1 cellular context compared by ENCODE assay signal in the genomic region with DNA sequence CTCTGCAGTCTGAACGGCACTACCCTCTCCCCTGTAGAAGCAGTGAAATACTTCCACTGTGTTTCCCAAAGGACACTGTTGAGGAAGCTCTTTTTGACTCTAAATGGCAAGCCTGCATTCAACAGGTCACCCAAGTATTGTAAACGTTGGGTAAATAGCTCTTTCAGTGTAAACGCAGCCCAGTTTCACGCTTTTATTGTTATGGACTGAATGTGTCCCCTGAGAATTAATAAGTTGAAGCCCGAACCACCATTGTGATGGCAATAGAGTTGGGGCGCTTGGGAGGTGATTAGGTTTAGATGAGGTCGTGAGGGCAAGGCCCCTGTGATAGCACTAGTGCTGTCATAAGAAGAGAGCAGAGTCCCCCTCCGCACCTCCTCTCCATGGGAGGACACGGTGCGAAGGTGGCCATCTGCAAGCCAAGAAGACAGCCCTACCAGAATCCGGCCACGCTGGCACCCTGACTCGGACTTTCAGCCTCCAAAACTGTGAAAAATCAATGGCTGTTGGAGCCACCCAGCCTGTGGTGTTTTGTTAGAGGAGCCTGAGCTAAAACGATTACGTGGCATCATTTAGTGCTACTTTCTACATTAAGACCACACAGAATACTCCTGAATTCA.
TF ChIP-seq lines count a peak whose summit lies in the region.

No MANE protein-coding gene starts in this region.

TF ChIP-seq in HepG2, 621 proteins besides CTCF, POLR2A, EP300 and RAD21 (continued from another document and continues in another):
- TF ChIP-seq, protein P1, sequence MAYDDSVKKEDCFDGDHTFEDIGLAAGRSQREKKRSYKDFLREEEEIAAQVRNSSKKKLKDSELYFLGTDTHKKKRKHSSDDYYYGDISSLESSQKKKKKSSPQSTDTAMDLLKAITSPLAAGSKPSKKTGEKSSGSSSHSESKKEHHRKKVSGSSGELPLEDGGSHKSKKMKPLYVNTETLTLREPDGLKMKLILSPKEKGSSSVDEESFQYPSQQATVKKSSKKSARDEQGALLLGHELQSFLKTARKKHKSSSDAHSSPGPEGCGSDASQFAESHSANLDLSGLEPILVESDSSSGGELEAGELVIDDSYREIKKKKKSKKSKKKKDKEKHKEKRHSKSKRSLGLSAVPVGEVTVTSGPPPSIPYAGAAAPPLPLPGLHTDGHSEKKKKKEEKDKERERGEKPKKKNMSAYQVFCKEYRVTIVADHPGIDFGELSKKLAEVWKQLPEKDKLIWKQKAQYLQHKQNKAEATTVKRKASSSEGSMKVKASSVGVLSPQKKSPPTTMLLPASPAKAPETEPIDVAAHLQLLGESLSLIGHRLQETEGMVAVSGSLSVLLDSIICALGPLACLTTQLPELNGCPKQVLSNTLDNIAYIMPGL (CRISPR knock-in tag; IDR thresholded peaks at IDR 0.05; ENCODE audit: borderline replicate concordance in 1 of 2, low read depth in 1 of 2), result peak in 1 of 2 experiments; percentile 9; a peak in 1 of 4 replicates
- peak; percentile 10; the same call in 1 of the 2 replicates for TF ChIP-seq ZNF674 (CRISPR knock-in tag; IDR thresholded peaks at IDR 0.05; ENCODE audit: low read depth)
- TF ChIP-seq POLR2G (IDR thresholded peaks at IDR 0.05; ENCODE audit: low read depth, low read length), result no peak
- TF ChIP-seq HOXA9 (CRISPR knock-in tag; IDR thresholded peaks at IDR 0.05; ENCODE audit: borderline replicate concordance), result no peak
- no peak for TF ChIP-seq NR2F1 (CRISPR knock-in tag; IDR thresholded peaks at IDR 0.05)
- TF ChIP-seq, protein P2, sequence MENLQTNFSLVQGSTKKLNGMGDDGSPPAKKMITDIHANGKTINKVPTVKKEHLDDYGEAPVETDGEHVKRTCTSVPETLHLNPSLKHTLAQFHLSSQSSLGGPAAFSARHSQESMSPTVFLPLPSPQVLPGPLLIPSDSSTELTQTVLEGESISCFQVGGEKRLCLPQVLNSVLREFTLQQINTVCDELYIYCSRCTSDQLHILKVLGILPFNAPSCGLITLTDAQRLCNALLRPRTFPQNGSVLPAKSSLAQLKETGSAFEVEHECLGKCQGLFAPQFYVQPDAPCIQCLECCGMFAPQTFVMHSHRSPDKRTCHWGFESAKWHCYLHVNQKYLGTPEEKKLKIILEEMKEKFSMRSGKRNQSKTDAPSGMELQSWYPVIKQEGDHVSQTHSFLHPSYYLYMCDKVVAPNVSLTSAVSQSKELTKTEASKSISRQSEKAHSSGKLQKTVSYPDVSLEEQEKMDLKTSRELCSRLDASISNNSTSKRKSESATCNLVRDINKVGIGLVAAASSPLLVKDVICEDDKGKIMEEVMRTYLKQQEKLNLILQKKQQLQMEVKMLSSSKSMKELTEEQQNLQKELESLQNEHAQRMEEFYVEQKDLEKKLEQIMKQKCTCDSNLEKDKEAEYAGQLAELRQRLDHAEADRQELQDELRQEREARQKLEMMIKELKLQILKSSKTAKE (CRISPR knock-in tag; IDR thresholded peaks at IDR 0.05; ENCODE audit: borderline replicate concordance), result no peak
- TF ChIP-seq, protein P3, sequence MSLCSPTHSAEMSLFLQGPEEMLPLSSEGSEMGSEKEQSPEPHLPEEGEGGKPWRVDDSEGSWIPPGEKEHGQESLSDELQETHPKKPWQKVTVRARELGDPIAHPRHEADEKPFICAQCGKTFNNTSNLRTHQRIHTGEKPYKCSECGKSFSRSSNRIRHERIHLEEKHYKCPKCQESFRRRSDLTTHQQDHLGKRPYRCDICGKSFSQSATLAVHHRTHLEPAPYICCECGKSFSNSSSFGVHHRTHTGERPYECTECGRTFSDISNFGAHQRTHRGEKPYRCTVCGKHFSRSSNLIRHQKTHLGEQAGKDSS (CRISPR knock-in tag; IDR thresholded peaks at IDR 0.05; ENCODE audit: borderline replicate concordance, low read depth), result no peak
- TF ChIP-seq, protein P4, sequence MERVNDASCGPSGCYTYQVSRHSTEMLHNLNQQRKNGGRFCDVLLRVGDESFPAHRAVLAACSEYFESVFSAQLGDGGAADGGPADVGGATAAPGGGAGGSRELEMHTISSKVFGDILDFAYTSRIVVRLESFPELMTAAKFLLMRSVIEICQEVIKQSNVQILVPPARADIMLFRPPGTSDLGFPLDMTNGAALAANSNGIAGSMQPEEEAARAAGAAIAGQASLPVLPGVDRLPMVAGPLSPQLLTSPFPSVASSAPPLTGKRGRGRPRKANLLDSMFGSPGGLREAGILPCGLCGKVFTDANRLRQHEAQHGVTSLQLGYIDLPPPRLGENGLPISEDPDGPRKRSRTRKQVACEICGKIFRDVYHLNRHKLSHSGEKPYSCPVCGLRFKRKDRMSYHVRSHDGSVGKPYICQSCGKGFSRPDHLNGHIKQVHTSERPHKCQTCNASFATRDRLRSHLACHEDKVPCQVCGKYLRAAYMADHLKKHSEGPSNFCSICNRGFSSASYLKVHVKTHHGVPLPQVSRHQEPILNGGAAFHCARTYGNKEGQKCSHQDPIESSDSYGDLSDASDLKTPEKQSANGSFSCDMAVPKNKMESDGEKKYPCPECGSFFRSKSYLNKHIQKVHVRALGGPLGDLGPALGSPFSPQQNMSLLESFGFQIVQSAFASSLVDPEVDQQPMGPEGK (CRISPR knock-in tag; IDR thresholded peaks at IDR 0.05), result no peak
- no peak for TF ChIP-seq HNRNPL (IDR thresholded peaks at IDR 0.05; ENCODE audit: low read depth, low read length)
- TF ChIP-seq, protein P5, sequence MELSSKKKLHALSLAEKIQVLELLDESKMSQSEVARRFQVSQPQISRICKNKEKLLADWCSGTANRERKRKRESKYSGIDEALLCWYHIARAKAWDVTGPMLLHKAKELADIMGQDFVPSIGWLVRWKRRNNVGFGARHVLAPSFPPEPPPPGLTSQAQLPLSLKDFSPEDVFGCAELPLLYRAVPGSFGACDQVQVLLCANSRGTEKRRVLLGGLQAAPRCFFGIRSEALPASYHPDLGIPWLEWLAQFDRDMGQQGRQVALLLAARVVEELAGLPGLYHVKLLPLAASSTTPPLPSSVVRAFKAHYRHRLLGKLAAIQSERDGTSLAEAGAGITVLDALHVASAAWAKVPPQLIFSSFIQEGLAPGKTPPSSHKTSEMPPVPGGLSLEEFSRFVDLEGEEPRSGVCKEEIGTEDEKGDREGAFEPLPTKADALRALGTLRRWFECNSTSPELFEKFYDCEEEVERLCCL (CRISPR knock-in tag; IDR thresholded peaks at IDR 0.05; ENCODE audit: borderline replicate concordance), result no peak
- no peak for TF ChIP-seq THAP11 (CRISPR knock-in tag; IDR thresholded peaks at IDR 0.05)
- 0 out of 2 replicates have a peak, but pooled peaks have one; percentile 4 for TF ChIP-seq ZNF7 (CRISPR knock-in tag; IDR thresholded peaks at IDR 0.05)
- TF ChIP-seq ZNF841 (CRISPR knock-in tag; IDR thresholded peaks at IDR 0.05; ENCODE audit: borderline replicate concordance), result no peak
- TF ChIP-seq ATRX (CRISPR knock-in tag; IDR thresholded peaks at IDR 0.05; ENCODE audit: borderline replicate concordance), result no peak
- no peak for TF ChIP-seq KLF12 (CRISPR knock-in tag; IDR thresholded peaks at IDR 0.05; ENCODE audit: borderline replicate concordance)
- no peak for TF ChIP-seq ZNF776 (CRISPR knock-in tag; IDR thresholded peaks at IDR 0.05)
- TF ChIP-seq, protein P6, sequence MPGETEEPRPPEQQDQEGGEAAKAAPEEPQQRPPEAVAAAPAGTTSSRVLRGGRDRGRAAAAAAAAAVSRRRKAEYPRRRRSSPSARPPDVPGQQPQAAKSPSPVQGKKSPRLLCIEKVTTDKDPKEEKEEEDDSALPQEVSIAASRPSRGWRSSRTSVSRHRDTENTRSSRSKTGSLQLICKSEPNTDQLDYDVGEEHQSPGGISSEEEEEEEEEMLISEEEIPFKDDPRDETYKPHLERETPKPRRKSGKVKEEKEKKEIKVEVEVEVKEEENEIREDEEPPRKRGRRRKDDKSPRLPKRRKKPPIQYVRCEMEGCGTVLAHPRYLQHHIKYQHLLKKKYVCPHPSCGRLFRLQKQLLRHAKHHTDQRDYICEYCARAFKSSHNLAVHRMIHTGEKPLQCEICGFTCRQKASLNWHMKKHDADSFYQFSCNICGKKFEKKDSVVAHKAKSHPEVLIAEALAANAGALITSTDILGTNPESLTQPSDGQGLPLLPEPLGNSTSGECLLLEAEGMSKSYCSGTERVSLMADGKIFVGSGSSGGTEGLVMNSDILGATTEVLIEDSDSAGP (CRISPR knock-in tag; IDR thresholded peaks at IDR 0.05; ENCODE audit: borderline replicate concordance), result peak; percentile 9; the same call in 1 of the 2 replicates
- no peak for TF ChIP-seq ZFAT (CRISPR knock-in tag; conservative IDR thresholded peaks at IDR 0.05)
- TF ChIP-seq, protein P7, sequence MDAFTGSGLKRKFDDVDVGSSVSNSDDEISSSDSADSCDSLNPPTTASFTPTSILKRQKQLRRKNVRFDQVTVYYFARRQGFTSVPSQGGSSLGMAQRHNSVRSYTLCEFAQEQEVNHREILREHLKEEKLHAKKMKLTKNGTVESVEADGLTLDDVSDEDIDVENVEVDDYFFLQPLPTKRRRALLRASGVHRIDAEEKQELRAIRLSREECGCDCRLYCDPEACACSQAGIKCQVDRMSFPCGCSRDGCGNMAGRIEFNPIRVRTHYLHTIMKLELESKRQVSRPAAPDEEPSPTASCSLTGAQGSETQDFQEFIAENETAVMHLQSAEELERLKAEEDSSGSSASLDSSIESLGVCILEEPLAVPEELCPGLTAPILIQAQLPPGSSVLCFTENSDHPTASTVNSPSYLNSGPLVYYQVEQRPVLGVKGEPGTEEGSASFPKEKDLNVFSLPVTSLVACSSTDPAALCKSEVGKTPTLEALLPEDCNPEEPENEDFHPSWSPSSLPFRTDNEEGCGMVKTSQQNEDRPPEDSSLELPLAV (CRISPR knock-in tag; conservative IDR thresholded peaks at IDR 0.05; ENCODE audit: low read depth), result no peak
- TF ChIP-seq ZFP90 (CRISPR knock-in tag; IDR thresholded peaks at IDR 0.05; ENCODE audit: borderline replicate concordance), result no peak
- TF ChIP-seq ARID2 (CRISPR knock-in tag; IDR thresholded peaks at IDR 0.05; ENCODE audit: borderline replicate concordance), result peak; percentile 73; the same call in 1 of the 2 replicates
- TF ChIP-seq IKZF1 (IDR thresholded peaks at IDR 0.05), result no peak
- TF ChIP-seq ZNF589 (CRISPR knock-in tag; conservative IDR thresholded peaks at IDR 0.05), result 0 out of 2 replicates have a peak, but pooled peaks have one; percentile 5
- TF ChIP-seq ZMYM2 (CRISPR knock-in tag; IDR thresholded peaks at IDR 0.05), result no peak
- TF ChIP-seq GFI1 (CRISPR knock-in tag; IDR thresholded peaks at IDR 0.05; ENCODE audit: borderline replicate concordance), result no peak
- TF ChIP-seq ZNF788 (CRISPR knock-in tag; IDR thresholded peaks at IDR 0.05; ENCODE audit: borderline replicate concordance), result 0 out of 2 replicates have a peak, but pooled peaks have one; percentile 5
- no peak for TF ChIP-seq KAT2B (IDR thresholded peaks at IDR 0.05; ENCODE audit: borderline replicate concordance, low read depth, low read length)
- 0 out of 2 replicates have a peak, but pooled peaks have one; percentile 7 for TF ChIP-seq SMYD3 (CRISPR knock-in tag; IDR thresholded peaks at IDR 0.05)
- TF ChIP-seq ZNF547 (CRISPR knock-in tag; IDR thresholded peaks at IDR 0.05), result no peak
- TF ChIP-seq PHF5A (CRISPR knock-in tag; IDR thresholded peaks at IDR 0.05; ENCODE audit: low read depth, unreplicated experiment), result no peak
- no peak for TF ChIP-seq RFX5 (IDR thresholded peaks at IDR 0.05; ENCODE audit: low read depth, low read length)
- no peak for TF ChIP-seq ZNF296 (CRISPR knock-in tag; conservative IDR thresholded peaks at IDR 0.05)
- no peak for TF ChIP-seq REXO4 (CRISPR knock-in tag; IDR thresholded peaks at IDR 0.05; ENCODE audit: borderline replicate concordance)
- TF ChIP-seq, protein P8, sequence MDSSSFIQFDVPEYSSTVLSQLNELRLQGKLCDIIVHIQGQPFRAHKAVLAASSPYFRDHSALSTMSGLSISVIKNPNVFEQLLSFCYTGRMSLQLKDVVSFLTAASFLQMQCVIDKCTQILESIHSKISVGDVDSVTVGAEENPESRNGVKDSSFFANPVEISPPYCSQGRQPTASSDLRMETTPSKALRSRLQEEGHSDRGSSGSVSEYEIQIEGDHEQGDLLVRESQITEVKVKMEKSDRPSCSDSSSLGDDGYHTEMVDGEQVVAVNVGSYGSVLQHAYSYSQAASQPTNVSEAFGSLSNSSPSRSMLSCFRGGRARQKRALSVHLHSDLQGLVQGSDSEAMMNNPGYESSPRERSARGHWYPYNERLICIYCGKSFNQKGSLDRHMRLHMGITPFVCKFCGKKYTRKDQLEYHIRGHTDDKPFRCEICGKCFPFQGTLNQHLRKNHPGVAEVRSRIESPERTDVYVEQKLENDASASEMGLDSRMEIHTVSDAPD (CRISPR knock-in tag; IDR thresholded peaks at IDR 0.05), result peak; percentile 73
- TF ChIP-seq MZF1 (CRISPR knock-in tag; IDR thresholded peaks at IDR 0.05; ENCODE audit: borderline replicate concordance), result no peak
- TF ChIP-seq, protein P9, sequence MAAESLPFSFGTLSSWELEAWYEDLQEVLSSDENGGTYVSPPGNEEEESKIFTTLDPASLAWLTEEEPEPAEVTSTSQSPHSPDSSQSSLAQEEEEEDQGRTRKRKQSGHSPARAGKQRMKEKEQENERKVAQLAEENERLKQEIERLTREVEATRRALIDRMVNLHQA (CRISPR knock-in tag; IDR thresholded peaks at IDR 0.05), result no peak
- no peak for TF ChIP-seq JARID2 (CRISPR knock-in tag; IDR thresholded peaks at IDR 0.05; ENCODE audit: insufficient replicate concordance)
- no peak for TF ChIP-seq CAMTA2 (CRISPR knock-in tag; IDR thresholded peaks at IDR 0.05; ENCODE audit: borderline replicate concordance)
- TF ChIP-seq CBX5 (CRISPR knock-in tag; IDR thresholded peaks at IDR 0.05; ENCODE audit: borderline replicate concordance), result no peak
- TF ChIP-seq, protein P10, sequence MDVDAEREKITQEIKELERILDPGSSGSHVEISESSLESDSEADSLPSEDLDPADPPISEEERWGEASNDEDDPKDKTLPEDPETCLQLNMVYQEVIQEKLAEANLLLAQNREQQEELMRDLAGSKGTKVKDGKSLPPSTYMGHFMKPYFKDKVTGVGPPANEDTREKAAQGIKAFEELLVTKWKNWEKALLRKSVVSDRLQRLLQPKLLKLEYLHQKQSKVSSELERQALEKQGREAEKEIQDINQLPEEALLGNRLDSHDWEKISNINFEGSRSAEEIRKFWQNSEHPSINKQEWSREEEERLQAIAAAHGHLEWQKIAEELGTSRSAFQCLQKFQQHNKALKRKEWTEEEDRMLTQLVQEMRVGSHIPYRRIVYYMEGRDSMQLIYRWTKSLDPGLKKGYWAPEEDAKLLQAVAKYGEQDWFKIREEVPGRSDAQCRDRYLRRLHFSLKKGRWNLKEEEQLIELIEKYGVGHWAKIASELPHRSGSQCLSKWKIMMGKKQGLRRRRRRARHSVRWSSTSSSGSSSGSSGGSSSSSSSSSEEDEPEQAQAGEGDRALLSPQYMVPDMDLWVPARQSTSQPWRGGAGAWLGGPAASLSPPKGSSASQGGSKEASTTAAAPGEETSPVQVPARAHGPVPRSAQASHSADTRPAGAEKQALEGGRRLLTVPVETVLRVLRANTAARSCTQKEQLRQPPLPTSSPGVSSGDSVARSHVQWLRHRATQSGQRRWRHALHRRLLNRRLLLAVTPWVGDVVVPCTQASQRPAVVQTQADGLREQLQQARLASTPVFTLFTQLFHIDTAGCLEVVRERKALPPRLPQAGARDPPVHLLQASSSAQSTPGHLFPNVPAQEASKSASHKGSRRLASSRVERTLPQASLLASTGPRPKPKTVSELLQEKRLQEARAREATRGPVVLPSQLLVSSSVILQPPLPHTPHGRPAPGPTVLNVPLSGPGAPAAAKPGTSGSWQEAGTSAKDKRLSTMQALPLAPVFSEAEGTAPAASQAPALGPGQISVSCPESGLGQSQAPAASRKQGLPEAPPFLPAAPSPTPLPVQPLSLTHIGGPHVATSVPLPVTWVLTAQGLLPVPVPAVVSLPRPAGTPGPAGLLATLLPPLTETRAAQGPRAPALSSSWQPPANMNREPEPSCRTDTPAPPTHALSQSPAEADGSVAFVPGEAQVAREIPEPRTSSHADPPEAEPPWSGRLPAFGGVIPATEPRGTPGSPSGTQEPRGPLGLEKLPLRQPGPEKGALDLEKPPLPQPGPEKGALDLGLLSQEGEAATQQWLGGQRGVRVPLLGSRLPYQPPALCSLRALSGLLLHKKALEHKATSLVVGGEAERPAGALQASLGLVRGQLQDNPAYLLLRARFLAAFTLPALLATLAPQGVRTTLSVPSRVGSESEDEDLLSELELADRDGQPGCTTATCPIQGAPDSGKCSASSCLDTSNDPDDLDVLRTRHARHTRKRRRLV (CRISPR knock-in tag; IDR thresholded peaks at IDR 0.05), result no peak
- TF ChIP-seq KMT2A (CRISPR knock-in tag; IDR thresholded peaks at IDR 0.05), result no peak
